ENCODE assay signal across 8 cellular contexts in the genomic region with DNA sequence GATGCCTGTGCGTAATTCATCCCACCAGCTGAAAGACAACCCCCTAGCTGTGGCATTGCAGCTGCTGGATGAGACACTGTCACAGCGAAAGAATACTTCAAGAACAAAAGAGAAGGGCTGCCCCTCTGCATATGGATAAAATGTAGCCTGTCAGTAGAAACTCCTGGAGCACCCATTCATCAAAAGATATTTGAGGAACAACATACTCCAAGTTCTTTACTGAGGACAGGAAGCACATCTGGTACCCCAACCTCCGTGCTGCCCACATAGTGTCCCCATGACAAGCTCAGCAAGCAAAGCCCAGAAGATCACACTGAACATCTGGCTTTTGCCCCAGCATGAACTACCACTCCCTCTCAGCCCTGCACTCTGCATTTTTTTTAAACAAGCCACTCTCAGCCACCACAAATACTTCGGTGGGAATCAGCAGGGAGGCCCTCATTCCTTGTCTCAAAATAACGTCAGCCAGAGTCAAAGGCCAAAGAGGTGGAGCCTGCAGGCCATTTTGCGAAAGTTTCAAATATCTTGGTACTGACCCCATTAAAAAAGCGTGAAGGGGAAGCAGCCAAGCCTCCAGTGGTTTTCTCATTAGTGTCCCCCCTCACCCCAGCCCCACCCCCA. TPM values are rescaled to one million over a fixed set of nuclear protein-coding genes. Genes with fewer than 3 reads are reported as not detected.
A peak's percentile ranks its signal among the peaks of the same experiment; 100 is the strongest.
DNase-seq lines count a peak whose midpoint lies in the region; ATAC-seq and TF ChIP-seq lines count a peak whose summit lies in the region.

No MANE protein-coding gene starts in this region.

- no peaks in the 10 kb centered on the region for H3K27me3 Mint-ChIP-seq in activated CD8-positive, alpha-beta memory T cell treated with anti-CD3 and anti-CD28 coated beads, Interleukin-2, amount 10 ng/mL, durations not matched to agents 7 days and 5 days

- H3K36me3 ChIP-seq in PC-3 (ENCODE audit: low read depth, low read length) (no peaks in the 10 kb centered on the region), right lobe of liver (no peaks in the 10 kb centered on the region), thymus (ENCODE audit: control insufficient read depth, insufficient read depth) (no peaks in the 10 kb centered on the region)

- H3K9me3 Mint-ChIP-seq in activated CD8-positive, alpha-beta memory T cell treated with anti-CD3 and anti-CD28 coated beads, Interleukin-2, amount 10 ng/mL, durations not matched to agents 7 days and 5 days (ENCODE audit: low read depth), result no peaks in the 10 kb centered on the region

- peaks cover 26% of the 10 kb centered on the region for H3K4me1 ChIP-seq in PC-3 (ENCODE audit: insufficient read depth, low read length)
- H3K4me1 ChIP-seq in right lobe of liver, result peaks cover 0 to 16% (median 9%) of the 10 kb centered on the region in 4 donors
- peaks cover 14% of the 10 kb centered on the region for H3K4me1 ChIP-seq in thymus (ENCODE audit: control insufficient read depth, insufficient read depth, low read length)

- H3K79me2 ChIP-seq in PC-3 (ENCODE audit: low read length), result peaks cover 59% of the 10 kb centered on the region

- peak overlapping the region; percentile 91 for H3K9ac ChIP-seq in PC-3 (ENCODE audit: low read length)

- CTCF ChIA-PET in activated CD8-positive, alpha-beta memory T cell treated with anti-CD3 and anti-CD28 coated beads, Interleukin-2, amount 10 ng/mL, durations not matched to agents 7 days and 5 days (lab: Charles Lee), result interaction anchor here (1.1 to 15.7 kb wide), 4 partner anchors 8 to 97 kb away, joined by 6 to 256 read pairs (median 21); no protein-coding TSS in a partner anchor
- CTCF ChIA-PET in PC-3 (lab: Charles Lee), result no interaction called here

- no peak for ATAC-seq in activated CD8-positive, alpha-beta memory T cell treated with anti-CD3 and anti-CD28 coated beads, Interleukin-2, amount 10 ng/mL, durations not matched to agents 7 days and 5 days
- ATAC-seq in PC-3, result no peak
- peak in 1 of 4 donors; percentile 4 for ATAC-seq in right lobe of liver

- TF ChIP-seq CTCF in PC-3 (conservative IDR thresholded peaks at IDR 0.05; ENCODE audit: low read depth, low read length), result no peak
- TF ChIP-seq CTCF in coronary artery (IDR thresholded peaks at IDR 0.05), result no peak
- no peak for TF ChIP-seq CTCF in right lobe of liver (IDR thresholded peaks at IDR 0.05)

- WGBS in right lobe of liver (ENCODE audit: insufficient coverage, low coverage, low lambda C conversion rate, missing lambda C conversion rate), result 9% methylated on average over 7 of the region's 7 CpGs
- WGBS in thymus, result 11% methylated on average over 7 of the region's 7 CpGs

- TF ChIP-seq POLR2A in right lobe of liver (IDR thresholded peaks at IDR 0.05), result no peak

- no peaks in the 10 kb centered on the region for H3F3A ChIP-seq in PC-3 (ENCODE audit: low read length, unreplicated experiment)

- H3K27me3 ChIP-seq in PC-3 (ENCODE audit: low read length) (no peaks in the 10 kb centered on the region), right lobe of liver (no peaks in the 10 kb centered on the region), thymus (ENCODE audit: control insufficient read depth, insufficient read depth) (no peaks in the 10 kb centered on the region)

- BruUV-seq in PC-3 (replicated peaks; lab: Mats Ljungman, UMichigan), result no TSS peak

- H3K27ac ChIP-seq in PC-3 (ENCODE audit: low read length), result peak overlapping the region; percentile 76
- H3K27ac ChIP-seq in coronary artery, result peak overlapping the region; percentile 86 to 88
- H3K27ac ChIP-seq in right lobe of liver, result peak overlapping the region; percentile 29 to 56 (median 56)
- H3K27ac ChIP-seq in thymus (ENCODE audit: low read depth), result no peak overlapping the region

- peak overlapping the region; percentile 96 for H3K4me2 ChIP-seq in PC-3 (ENCODE audit: low read length)

- H3K4me3 ChIP-seq in PC-3 (ENCODE audit: low read length) (peak overlapping the region; percentile 95), coronary artery (peak overlapping the region; percentile 73), right lobe of liver (peak overlapping the region; percentile 87 to 96 (median 95)), thymus (ENCODE audit: low read length) (peak overlapping the region; percentile 70)

- H3K4me3 Mint-ChIP-seq in activated CD8-positive, alpha-beta memory T cell treated with anti-CD3 and anti-CD28 coated beads, Interleukin-2, amount 10 ng/mL, durations not matched to agents 7 days and 5 days, result peak overlapping the region; percentile 87

- H4K20me1 ChIP-seq in PC-3 (ENCODE audit: low read length), result no peaks in the 10 kb centered on the region

- H3K27ac Mint-ChIP-seq in activated CD8-positive, alpha-beta memory T cell treated with anti-CD3 and anti-CD28 coated beads, Interleukin-2, amount 10 ng/mL, durations not matched to agents 7 days and 5 days, result no peak overlapping the region

- peaks cover 18% of the 10 kb centered on the region for H3K36me3 Mint-ChIP-seq in activated CD8-positive, alpha-beta memory T cell treated with anti-CD3 and anti-CD28 coated beads, Interleukin-2, amount 10 ng/mL, durations not matched to agents 7 days and 5 days

- H3K9me2 ChIP-seq in PC-3 (replicated peaks; ENCODE audit: low read length), result no peaks in the 10 kb centered on the region

- POLR2A ChIA-PET in PC-3 (lab: Charles Lee; ENCODE audit: unreplicated experiment), result interaction anchor here (0.6 kb wide), 2 partner anchors 811 to 847 kb away, joined by 4 to 8 read pairs; no protein-coding TSS in a partner anchor

- peak overlapping the region; percentile 94 for H2AFZ ChIP-seq in PC-3 (ENCODE audit: low read length)

- no peaks in the 10 kb centered on the region for H3K9me3 ChIP-seq in PC-3 (ENCODE audit: low read length)
- no peaks in the 10 kb centered on the region for H3K9me3 ChIP-seq in right lobe of liver
- no peaks in the 10 kb centered on the region for H3K9me3 ChIP-seq in thymus (ENCODE audit: control insufficient read depth)

- peaks cover 40% of the 10 kb centered on the region for H3K4me1 Mint-ChIP-seq in activated CD8-positive, alpha-beta memory T cell treated with anti-CD3 and anti-CD28 coated beads, Interleukin-2, amount 10 ng/mL, durations not matched to agents 7 days and 5 days

- intact Hi-C loops in PC-3 (cut with micrococcal nuclease) (no loop called here), right lobe of liver (cut with DNase I) (no loop called here)

- no peak for DNase-seq in activated CD8-positive, alpha-beta memory T cell treated with anti-CD3 and anti-CD28 coated beads, Interleukin-2, amount 10 ng/mL, durations not matched to agents 7 days and 5 days
- no peak for DNase-seq in activated CD8-positive, alpha-beta memory T cell treated with anti-CD3 and anti-CD28 coated beads, Interleukin-2, amount 50 U/mL, for 4 hours
- DNase-seq in PC-3 (no peak), coronary artery (ENCODE audit: low spot score) (peak; percentile 91), right lobe of liver (peak in 1 of 3 donors; percentile 48), NCI-H1105 treated with DMSO at 0.1 percent for 48 hours (lab: John Stamatoyannopoulos, UW) (no peak)
- no peak for DNase-seq in stimulated activated CD8-positive, alpha-beta memory T cell treated with anti-CD3 and anti-CD28 coated beads, Interleukin-4, amount 100 ng/mL, for 48 hours

RNA-seq across cellular contexts. Expression of a gene that starts 1.7 kb away (rescaled TPM):
- 10 to 100 TPM; 24.0 to 29.0 TPM for total RNA-seq in activated CD8-positive, alpha-beta memory T cell treated with anti-CD3 and anti-CD28 coated beads, Interleukin-2, amount 10 ng/mL, durations not matched to agents 7 days and 5 days
- total RNA-seq in PC-3 (2014; rRNA removed) (9.3 and 18.1 TPM in 2 replicates), right lobe of liver (10 to 100 TPM; 11.5 to 29.9 (median 18.2) TPM)
- polyA plus RNA-seq in thymus, result 6.6 TPM
